ENCODE assay signal across 32 cellular contexts in the genomic region with DNA sequence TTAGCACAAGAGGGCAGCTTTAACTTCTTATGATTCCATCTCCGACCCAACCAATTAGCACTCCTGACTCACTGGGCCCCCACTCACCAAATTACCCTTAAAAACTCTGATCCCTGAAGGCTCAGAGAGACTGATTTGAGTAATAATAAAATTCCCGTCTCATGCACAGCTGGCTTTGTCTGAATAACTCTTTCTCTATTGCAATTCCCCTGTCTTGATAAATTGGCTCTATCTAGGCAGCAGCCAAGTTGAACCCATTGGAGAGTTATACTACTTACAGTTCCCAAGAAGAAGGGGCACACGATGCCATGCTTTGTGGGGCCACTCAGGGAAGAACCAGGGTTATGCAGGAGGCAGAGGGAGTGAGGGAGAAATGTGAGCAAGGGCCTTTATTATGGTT.
DNase-seq lines count a peak whose midpoint lies in the region; TF ChIP-seq lines count a peak whose summit lies in the region.
"Had no signal": no experiment of that assay in that cellular context is flagged by ENCODE, and none has a peak within 500 bp of the region (broad histone marks: within the 10 kb centered on the region; RNA-seq: fewer than 3 reads in every experiment).

No MANE protein-coding gene starts in this region.

- POLR2A ChIA-PET in HEK293 (lab: Yijun Ruan, JAX), result no interaction called here

- no peak for TF ChIP-seq CTCF in Calu3 (IDR thresholded peaks at IDR 0.05; ENCODE audit: unreplicated experiment)
- no peak for TF ChIP-seq CTCF in HEK293 (tag by site-specific recombination; IDR thresholded peaks at IDR 0.05)
- no peak for TF ChIP-seq CTCF in parathyroid adenoma (IDR thresholded peaks at IDR 0.05)
- no peak for TF ChIP-seq CTCF in dorsolateral prefrontal cortex (IDR thresholded peaks at IDR 0.05 in 54 of 56, conservative IDR thresholded peaks at IDR 0.05 in 2 of 56; ENCODE audit: low read depth in 1 of 56, partially characterized antibody in 56 of 56)

- H3K4me3 ChIP-seq in HEK293 (ENCODE audit: low read depth, low read length) (no peak overlapping the region), parathyroid adenoma (ENCODE audit: low read depth, low read length) (no peak overlapping the region), dorsolateral prefrontal cortex (no peak overlapping the region)
- H3K4me3 ChIP-seq: A549; BLaER1; BLaER1 treated with 17β-estradiol and CSF1 and Interleukin-3, amounts not matched to agents 10 nM and 100 nM had no signal

- H3K27ac Mint-ChIP-seq in Calu3 (ENCODE audit: unreplicated experiment), result peak overlapping the region; percentile 69
- H3K27ac Mint-ChIP-seq: B cell; CD14-positive monocyte; CD4-positive, alpha-beta memory T cell; CD4-positive, alpha-beta T cell; CD4-positive, CD25-positive, alpha-beta regulatory T cell; CD8-positive, alpha-beta memory T cell; CD8-positive, alpha-beta T cell had no signal

- H3K4me1 ChIP-seq in HEK293 (ENCODE audit: control insufficient read depth, insufficient read depth, low read length), result 0 out of 2 replicates have a peak, but pooled peaks cover 3% of the 10 kb centered on the region
- peaks cover 52% of the 10 kb centered on the region for H3K4me1 ChIP-seq in parathyroid adenoma
- H3K4me1 ChIP-seq: A549, BE2C, Caco-2 had no signal

- H3K9ac ChIP-seq in parathyroid adenoma, result no peak overlapping the region
- H3K9ac ChIP-seq: BLaER1; BLaER1 treated with 17β-estradiol and CSF1 and Interleukin-3, amounts not matched to agents 10 nM and 100 nM had no signal

- H3K27me3 Mint-ChIP-seq in Calu3 (ENCODE audit: unreplicated experiment), result no peaks in the 10 kb centered on the region
- H3K27me3 Mint-ChIP-seq: B cell; CD4-positive, alpha-beta memory T cell; CD4-positive, alpha-beta T cell; CD4-positive, CD25-positive, alpha-beta regulatory T cell; CD8-positive, alpha-beta memory T cell had no signal

- H3K4me1 Mint-ChIP-seq in Calu3 (ENCODE audit: low read depth, unreplicated experiment), result peaks cover 22% of the 10 kb centered on the region
- H3K4me1 Mint-ChIP-seq: B cell; CD14-positive monocyte; CD4-positive, alpha-beta memory T cell; CD4-positive, CD25-positive, alpha-beta regulatory T cell; CD8-positive, alpha-beta memory T cell had no signal

- H3K9me3 ChIP-seq in HEK293 (ENCODE audit: control insufficient read depth, insufficient read depth, low read depth, low read length) (no peaks in the 10 kb centered on the region), parathyroid adenoma (ENCODE audit: control insufficient read depth, low read length) (no peaks in the 10 kb centered on the region)
- H3K9me3 ChIP-seq: A549, BE2C had no signal

- H3K79me2 ChIP-seq in parathyroid adenoma, result no peaks in the 10 kb centered on the region

- BruUV-seq in Calu3 (replicated peaks; lab: Mats Ljungman, UMichigan), result no TSS peak

- H3K27me3 ChIP-seq in parathyroid adenoma (ENCODE audit: control insufficient read depth, insufficient read depth, low read length) (no peaks in the 10 kb centered on the region), dorsolateral prefrontal cortex (no peaks in the 10 kb centered on the region)
- H3K27me3 ChIP-seq: BE2C; BLaER1; BLaER1 treated with 17β-estradiol and CSF1 and Interleukin-3, amounts not matched to agents 10 nM and 100 nM had no signal

- intact Hi-C loops in Calu3 (cut with micrococcal nuclease; ENCODE audit: unreplicated experiment), result no loop called here
- intact Hi-C loops in dorsolateral prefrontal cortex (cut with DNase I), result no loop called here

- no peak overlapping the region for H3K4me2 ChIP-seq in parathyroid adenoma (ENCODE audit: low read length)
- H3K4me2 ChIP-seq: A549; BLaER1; BLaER1 treated with 17β-estradiol and CSF1 and Interleukin-3, amounts not matched to agents 10 nM and 100 nM had no signal

- no peak overlapping the region for H3K27ac ChIP-seq in HEK293 (ENCODE audit: extremely low read depth, low read depth, low read length)
- peak overlapping the region; percentile 76 for H3K27ac ChIP-seq in parathyroid adenoma
- no peak overlapping the region for H3K27ac ChIP-seq in dorsolateral prefrontal cortex
- H3K27ac ChIP-seq: 22Rv1; A549; BLaER1; BLaER1 treated with 17β-estradiol and CSF1 and Interleukin-3, amounts not matched to agents 10 nM and 100 nM; C4-2B had no signal

- H3K9me3 Mint-ChIP-seq in Calu3 (ENCODE audit: low read depth, unreplicated experiment), result peaks cover 15% of the 10 kb centered on the region

- no peak overlapping the region for H2AFZ ChIP-seq in parathyroid adenoma

- CTCF ChIA-PET in Calu3 (lab: Charles Lee), result no interaction called here
- CTCF ChIA-PET in HEK293 (lab: Yijun Ruan, JAX), result no interaction called here

- no peak overlapping the region for H3K4me3 Mint-ChIP-seq in Calu3 (ENCODE audit: low read depth, unreplicated experiment)
- H3K4me3 Mint-ChIP-seq: B cell; CD14-positive monocyte; CD4-positive, alpha-beta memory T cell; CD4-positive, alpha-beta T cell; CD4-positive, CD25-positive, alpha-beta regulatory T cell; CD8-positive, alpha-beta memory T cell; CD8-positive, alpha-beta T cell had no signal

- no peaks in the 10 kb centered on the region for H3K36me3 Mint-ChIP-seq in Calu3 (ENCODE audit: insufficient read depth, unreplicated experiment)
- H3K36me3 Mint-ChIP-seq: CD14-positive monocyte; CD4-positive, alpha-beta memory T cell; CD4-positive, CD25-positive, alpha-beta regulatory T cell; CD8-positive, alpha-beta memory T cell; CD8-positive, alpha-beta T cell had no signal

- DNase-seq in Calu3 (no peak), middle frontal gyrus (ENCODE audit: extremely low spot score, low spot score) (no peak), HPDE6-E6E7 (ENCODE audit: extremely low spot score) (no peak), dorsolateral prefrontal cortex (no peak)
- DNase-seq: 8988T; ACHN; AML-193; BE2C; C1 segment of cervical spinal cord; Caco-2; CD4-positive, alpha-beta memory T cell; CD4-positive, alpha-beta T cell; CD4-positive, CD25-positive, alpha-beta regulatory T cell; CD8-positive, alpha-beta memory T cell; CD8-positive, alpha-beta T cell; COR-L47; DMS 273 treated with DMSO at 0.1 percent for 48 hours; DMS153; DMS53; DMS79; DMS79 treated with DMSO at 0.1 percent for 48 hours; DND-41; EL had no signal

- H3K36me3 ChIP-seq in HEK293 (ENCODE audit: control insufficient read depth in 2 of 2, insufficient read depth in 1 of 2, low read length in 2 of 2) (no peaks in the 10 kb centered on the region), parathyroid adenoma (ENCODE audit: control insufficient read depth, insufficient read depth, low read length) (peaks cover 2% of the 10 kb centered on the region)
- H3K36me3 ChIP-seq: BE2C; BLaER1; BLaER1 treated with 17β-estradiol and CSF1 and Interleukin-3, amounts not matched to agents 10 nM and 100 nM had no signal

TF ChIP-seq in HEK293, 187 proteins besides CTCF, POLR2A, EP300 and RAD21:
- TF ChIP-seq, protein P1, sequence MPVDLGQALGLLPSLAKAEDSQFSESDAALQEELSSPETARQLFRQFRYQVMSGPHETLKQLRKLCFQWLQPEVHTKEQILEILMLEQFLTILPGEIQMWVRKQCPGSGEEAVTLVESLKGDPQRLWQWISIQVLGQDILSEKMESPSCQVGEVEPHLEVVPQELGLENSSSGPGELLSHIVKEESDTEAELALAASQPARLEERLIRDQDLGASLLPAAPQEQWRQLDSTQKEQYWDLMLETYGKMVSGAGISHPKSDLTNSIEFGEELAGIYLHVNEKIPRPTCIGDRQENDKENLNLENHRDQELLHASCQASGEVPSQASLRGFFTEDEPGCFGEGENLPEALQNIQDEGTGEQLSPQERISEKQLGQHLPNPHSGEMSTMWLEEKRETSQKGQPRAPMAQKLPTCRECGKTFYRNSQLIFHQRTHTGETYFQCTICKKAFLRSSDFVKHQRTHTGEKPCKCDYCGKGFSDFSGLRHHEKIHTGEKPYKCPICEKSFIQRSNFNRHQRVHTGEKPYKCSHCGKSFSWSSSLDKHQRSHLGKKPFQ (tag by site-specific recombination; IDR thresholded peaks at IDR 0.05), result no peak
- TF ChIP-seq SETDB1 (IDR thresholded peaks at IDR 0.05; ENCODE audit: insufficient read length, low read length), result peak; percentile 99
